ENCODE assay signal across 1 cellular context in the genomic region with DNA sequence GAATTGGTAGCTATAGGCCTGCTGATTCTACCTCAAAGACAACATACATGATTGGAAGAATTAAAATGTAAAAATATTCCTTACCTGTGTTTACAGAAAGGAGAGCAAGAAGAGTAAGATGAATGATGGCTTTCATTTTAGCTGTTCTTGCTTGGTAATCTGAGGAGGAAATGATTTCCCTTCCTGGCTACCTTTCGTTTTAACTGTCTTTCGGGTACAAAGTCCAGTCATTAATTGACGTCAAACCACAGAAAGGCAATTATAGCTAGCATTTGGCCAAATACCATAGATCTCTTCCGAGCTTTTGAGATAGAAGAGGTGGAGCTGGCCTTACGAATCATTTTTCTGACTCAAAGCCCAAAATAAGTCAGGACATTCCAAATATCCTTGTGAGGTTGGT.
TF ChIP-seq lines count a peak whose summit lies in the region.

A gene with protein sequence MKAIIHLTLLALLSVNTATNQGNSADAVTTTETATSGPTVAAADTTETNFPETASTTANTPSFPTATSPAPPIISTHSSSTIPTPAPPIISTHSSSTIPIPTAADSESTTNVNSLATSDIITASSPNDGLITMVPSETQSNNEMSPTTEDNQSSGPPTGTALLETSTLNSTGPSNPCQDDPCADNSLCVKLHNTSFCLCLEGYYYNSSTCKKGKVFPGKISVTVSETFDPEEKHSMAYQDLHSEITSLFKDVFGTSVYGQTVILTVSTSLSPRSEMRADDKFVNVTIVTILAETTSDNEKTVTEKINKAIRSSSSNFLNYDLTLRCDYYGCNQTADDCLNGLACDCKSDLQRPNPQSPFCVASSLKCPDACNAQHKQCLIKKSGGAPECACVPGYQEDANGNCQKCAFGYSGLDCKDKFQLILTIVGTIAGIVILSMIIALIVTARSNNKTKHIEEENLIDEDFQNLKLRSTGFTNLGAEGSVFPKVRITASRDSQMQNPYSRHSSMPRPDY (minus strand): TSS at position 175 of the 400 bp plus-strand sequence. CDS start 39 bp downstream, at position 136.

TF ChIP-seq in GM23338, 12 proteins besides CTCF, POLR2A, EP300 and RAD21:
- TF ChIP-seq, protein P1, sequence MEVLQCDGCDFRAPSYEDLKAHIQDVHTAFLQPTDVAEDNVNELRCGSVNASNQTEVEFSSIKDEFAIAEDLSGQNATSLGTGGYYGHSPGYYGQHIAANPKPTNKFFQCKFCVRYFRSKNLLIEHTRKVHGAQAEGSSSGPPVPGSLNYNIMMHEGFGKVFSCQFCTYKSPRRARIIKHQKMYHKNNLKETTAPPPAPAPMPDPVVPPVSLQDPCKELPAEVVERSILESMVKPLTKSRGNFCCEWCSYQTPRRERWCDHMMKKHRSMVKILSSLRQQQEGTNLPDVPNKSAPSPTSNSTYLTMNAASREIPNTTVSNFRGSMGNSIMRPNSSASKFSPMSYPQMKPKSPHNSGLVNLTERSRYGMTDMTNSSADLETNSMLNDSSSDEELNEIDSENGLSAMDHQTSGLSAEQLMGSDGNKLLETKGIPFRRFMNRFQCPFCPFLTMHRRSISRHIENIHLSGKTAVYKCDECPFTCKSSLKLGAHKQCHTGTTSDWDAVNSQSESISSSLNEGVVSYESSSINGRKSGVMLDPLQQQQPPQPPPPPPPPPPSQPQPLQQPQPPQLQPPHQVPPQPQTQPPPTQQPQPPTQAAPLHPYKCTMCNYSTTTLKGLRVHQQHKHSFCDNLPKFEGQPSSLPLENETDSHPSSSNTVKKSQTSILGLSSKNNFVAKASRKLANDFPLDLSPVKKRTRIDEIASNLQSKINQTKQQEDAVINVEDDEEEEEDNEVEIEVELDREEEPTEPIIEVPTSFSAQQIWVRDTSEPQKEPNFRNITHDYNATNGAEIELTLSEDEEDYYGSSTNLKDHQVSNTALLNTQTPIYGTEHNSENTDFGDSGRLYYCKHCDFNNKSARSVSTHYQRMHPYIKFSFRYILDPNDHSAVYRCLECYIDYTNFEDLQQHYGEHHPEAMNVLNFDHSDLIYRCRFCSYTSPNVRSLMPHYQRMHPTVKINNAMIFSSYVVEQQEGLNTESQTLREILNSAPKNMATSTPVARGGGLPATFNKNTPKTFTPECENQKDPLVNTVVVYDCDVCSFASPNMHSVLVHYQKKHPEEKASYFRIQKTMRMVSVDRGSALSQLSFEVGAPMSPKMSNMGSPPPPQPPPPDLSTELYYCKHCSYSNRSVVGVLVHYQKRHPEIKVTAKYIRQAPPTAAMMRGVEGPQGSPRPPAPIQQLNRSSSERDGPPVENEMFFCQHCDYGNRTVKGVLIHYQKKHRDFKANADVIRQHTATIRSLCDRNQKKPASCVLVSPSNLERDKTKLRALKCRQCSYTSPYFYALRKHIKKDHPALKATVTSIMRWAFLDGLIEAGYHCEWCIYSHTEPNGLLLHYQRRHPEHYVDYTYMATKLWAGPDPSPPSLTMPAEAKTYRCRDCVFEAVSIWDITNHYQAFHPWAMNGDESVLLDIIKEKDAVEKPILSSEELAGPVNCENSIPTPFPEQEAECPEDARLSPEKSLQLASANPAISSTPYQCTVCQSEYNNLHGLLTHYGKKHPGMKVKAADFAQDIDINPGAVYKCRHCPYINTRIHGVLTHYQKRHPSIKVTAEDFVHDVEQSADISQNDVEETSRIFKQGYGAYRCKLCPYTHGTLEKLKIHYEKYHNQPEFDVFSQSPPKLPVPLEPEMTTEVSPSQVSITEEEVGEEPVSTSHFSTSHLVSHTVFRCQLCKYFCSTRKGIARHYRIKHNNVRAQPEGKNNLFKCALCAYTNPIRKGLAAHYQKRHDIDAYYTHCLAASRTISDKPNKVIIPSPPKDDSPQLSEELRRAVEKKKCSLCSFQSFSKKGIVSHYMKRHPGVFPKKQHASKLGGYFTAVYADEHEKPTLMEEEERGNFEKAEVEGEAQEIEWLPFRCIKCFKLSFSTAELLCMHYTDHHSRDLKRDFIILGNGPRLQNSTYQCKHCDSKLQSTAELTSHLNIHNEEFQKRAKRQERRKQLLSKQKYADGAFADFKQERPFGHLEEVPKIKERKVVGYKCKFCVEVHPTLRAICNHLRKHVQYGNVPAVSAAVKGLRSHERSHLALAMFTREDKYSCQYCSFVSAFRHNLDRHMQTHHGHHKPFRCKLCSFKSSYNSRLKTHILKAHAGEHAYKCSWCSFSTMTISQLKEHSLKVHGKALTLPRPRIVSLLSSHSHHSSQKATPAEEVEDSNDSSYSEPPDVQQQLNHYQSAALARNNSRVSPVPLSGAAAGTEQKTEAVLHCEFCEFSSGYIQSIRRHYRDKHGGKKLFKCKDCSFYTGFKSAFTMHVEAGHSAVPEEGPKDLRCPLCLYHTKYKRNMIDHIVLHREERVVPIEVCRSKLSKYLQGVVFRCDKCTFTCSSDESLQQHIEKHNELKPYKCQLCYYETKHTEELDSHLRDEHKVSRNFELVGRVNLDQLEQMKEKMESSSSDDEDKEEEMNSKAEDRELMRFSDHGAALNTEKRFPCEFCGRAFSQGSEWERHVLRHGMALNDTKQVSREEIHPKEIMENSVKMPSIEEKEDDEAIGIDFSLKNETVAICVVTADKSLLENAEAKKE (CRISPR knock-in tag; IDR thresholded peaks at IDR 0.05) = no peak
- TF ChIP-seq NANOG (IDR thresholded peaks at IDR 0.05; ENCODE audit: borderline replicate concordance) (no peak), STAT1 (IDR thresholded peaks at IDR 0.05; ENCODE audit: unreplicated experiment) (no peak), CREB1 (CRISPR knock-in tag; IDR thresholded peaks at IDR 0.05; ENCODE audit: low read depth) (no peak), POLR2AphosphoS5 (IDR thresholded peaks at IDR 0.05; ENCODE audit: low read depth) (no peak), ZNF114 (CRISPR knock-in tag; IDR thresholded peaks at IDR 0.05) (no peak), EZH2phosphoT487 (IDR thresholded peaks at IDR 0.05; ENCODE audit: unreplicated experiment) (no peak), EZH2 (IDR thresholded peaks at IDR 0.05; ENCODE audit: low read depth, unreplicated experiment) (no peak), ZNF331 (CRISPR knock-in tag; IDR thresholded peaks at IDR 0.05; ENCODE audit: low read depth) (no peak), JUNB (IDR thresholded peaks at IDR 0.05; ENCODE audit: unreplicated experiment) (no peak)
- TF ChIP-seq, protein P2, sequence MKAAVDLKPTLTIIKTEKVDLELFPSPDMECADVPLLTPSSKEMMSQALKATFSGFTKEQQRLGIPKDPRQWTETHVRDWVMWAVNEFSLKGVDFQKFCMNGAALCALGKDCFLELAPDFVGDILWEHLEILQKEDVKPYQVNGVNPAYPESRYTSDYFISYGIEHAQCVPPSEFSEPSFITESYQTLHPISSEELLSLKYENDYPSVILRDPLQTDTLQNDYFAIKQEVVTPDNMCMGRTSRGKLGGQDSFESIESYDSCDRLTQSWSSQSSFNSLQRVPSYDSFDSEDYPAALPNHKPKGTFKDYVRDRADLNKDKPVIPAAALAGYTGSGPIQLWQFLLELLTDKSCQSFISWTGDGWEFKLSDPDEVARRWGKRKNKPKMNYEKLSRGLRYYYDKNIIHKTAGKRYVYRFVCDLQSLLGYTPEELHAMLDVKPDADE (IDR thresholded peaks at IDR 0.05) = no peak
- TF ChIP-seq, protein P3, sequence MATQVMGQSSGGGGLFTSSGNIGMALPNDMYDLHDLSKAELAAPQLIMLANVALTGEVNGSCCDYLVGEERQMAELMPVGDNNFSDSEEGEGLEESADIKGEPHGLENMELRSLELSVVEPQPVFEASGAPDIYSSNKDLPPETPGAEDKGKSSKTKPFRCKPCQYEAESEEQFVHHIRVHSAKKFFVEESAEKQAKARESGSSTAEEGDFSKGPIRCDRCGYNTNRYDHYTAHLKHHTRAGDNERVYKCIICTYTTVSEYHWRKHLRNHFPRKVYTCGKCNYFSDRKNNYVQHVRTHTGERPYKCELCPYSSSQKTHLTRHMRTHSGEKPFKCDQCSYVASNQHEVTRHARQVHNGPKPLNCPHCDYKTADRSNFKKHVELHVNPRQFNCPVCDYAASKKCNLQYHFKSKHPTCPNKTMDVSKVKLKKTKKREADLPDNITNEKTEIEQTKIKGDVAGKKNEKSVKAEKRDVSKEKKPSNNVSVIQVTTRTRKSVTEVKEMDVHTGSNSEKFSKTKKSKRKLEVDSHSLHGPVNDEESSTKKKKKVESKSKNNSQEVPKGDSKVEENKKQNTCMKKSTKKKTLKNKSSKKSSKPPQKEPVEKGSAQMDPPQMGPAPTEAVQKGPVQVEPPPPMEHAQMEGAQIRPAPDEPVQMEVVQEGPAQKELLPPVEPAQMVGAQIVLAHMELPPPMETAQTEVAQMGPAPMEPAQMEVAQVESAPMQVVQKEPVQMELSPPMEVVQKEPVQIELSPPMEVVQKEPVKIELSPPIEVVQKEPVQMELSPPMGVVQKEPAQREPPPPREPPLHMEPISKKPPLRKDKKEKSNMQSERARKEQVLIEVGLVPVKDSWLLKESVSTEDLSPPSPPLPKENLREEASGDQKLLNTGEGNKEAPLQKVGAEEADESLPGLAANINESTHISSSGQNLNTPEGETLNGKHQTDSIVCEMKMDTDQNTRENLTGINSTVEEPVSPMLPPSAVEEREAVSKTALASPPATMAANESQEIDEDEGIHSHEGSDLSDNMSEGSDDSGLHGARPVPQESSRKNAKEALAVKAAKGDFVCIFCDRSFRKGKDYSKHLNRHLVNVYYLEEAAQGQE (IDR thresholded peaks at IDR 0.05; ENCODE audit: unreplicated experiment) = no peak
TF ChIP-seq in GM23338: peak in this region for 0.
